In the genomic region with DNA sequence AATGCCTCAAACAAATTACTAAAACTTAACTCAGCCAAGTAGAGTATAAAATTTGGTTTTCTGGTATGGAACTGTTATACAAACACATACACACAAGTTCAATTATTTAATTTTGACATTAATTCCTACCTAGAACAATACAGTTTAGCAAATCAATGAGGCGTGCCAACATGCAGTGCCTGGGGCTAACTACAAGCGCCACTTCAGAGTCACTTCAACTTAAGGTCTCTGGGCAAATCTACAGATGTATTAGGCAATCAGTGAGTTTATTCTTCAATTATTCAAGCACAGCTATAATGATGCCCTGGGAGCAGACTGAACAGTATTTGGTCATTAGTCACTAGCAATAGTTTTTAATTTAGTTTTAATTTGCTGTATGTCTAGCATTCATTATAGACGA, we compare ENCODE assay signal across 16 cellular contexts. TPM values are rescaled to one million over a fixed set of nuclear protein-coding genes. Genes with fewer than 3 reads are reported as not detected.
A peak's percentile ranks its signal among the peaks of the same experiment; 100 is the strongest.
DNase-seq lines count a peak whose midpoint lies in the region; ATAC-seq lines count a peak whose summit lies in the region.
"Had no signal": no experiment of that assay in that cellular context is flagged by ENCODE, and none has a peak within 500 bp of the region (broad histone marks: within the 10 kb centered on the region; RNA-seq: fewer than 3 reads in every experiment).

No MANE protein-coding gene starts in this region.

- DNase-seq in GM23248 (peak; percentile 85), NCI-H2029 (lab: John Stamatoyannopoulos, UW) (peak; percentile 2), astrocyte of the hippocampus (ENCODE audit: low read depth, low spot score) (peak; percentile 23), renal cortical epithelial cell (ENCODE audit: low read depth) (peak; percentile 98), iPS-NIHi7 (ENCODE audit: extremely low spot score) (no peak)
- DNase-seq in effector CD8-positive, alpha-beta T cell (lab: John Stamatoyannopoulos, UW) = no peak
- DNase-seq: activated CD4-positive, alpha-beta T cell treated with anti-CD3 and anti-CD28 coated beads, Interleukin-2, amount 50 U/mL, for 4 hours; Caco-2; dorsolateral prefrontal cortex; left ventricle myocardium inferior; Peyer's patch; small intestine; T-helper 17 cell had no signal

- in situ Hi-C loops in GM23248 (cut with MboI) = no loop called here

- peaks cover 44% of the 10 kb centered on the region for H3F3A ChIP-seq in GM23248 (ENCODE audit: insufficient read depth)

- peak overlapping the region; percentile 45 for H3K27ac ChIP-seq in GM23248
- H3K27ac ChIP-seq: dorsolateral prefrontal cortex, left ventricle myocardium inferior, Peyer's patch, suprapubic skin had no signal

- H3K9me2 ChIP-seq in GM23248 (ENCODE audit: insufficient read depth) = no peaks in the 10 kb centered on the region

- H3K4me2 ChIP-seq in GM23248 (ENCODE audit: unreplicated experiment) = peak overlapping the region; percentile 24

- no peaks in the 10 kb centered on the region; the same call in 1 of the 2 replicates for H3K79me2 ChIP-seq in GM23248 (ENCODE audit: insufficient read depth)

- no peak overlapping the region for H2AFZ ChIP-seq in GM23248

- H3K36me3 ChIP-seq in GM23248 (ENCODE audit: low read depth) = no peaks in the 10 kb centered on the region
- H3K36me3 ChIP-seq: Peyer's patch, suprapubic skin had no signal

- H3K27me3 ChIP-seq in GM23248 (replicated peaks; ENCODE audit: insufficient read depth) = no peaks in the 10 kb centered on the region
- H3K27me3 ChIP-seq: dorsolateral prefrontal cortex, Peyer's patch, suprapubic skin had no signal

- H3K9ac ChIP-seq in GM23248 = no peak overlapping the region

- H3K4me1 ChIP-seq in GM23248 (ENCODE audit: insufficient read depth) = peaks cover 56% of the 10 kb centered on the region

- H3K4me3 ChIP-seq in GM23248 = no peak overlapping the region
- H3K4me3 ChIP-seq: dorsolateral prefrontal cortex, left ventricle myocardium inferior, Peyer's patch, suprapubic skin had no signal

- 41 to 50% methylated on average over 3 of the region's 3 CpGs for WGBS in GM23248 (ENCODE audit: low coverage in 1 of 2, low lambda C conversion rate in 2 of 2, missing lambda C conversion rate in 2 of 2), 2 experiments

- no peaks in the 10 kb centered on the region for H3K9me3 ChIP-seq in GM23248 (ENCODE audit: low read depth)
- H3K9me3 ChIP-seq: left ventricle myocardium inferior, Peyer's patch, suprapubic skin had no signal

- no peaks in the 10 kb centered on the region for H4K20me1 ChIP-seq in GM23248 (ENCODE audit: insufficient read depth)

- no peak for ATAC-seq in GM19463 (IDR thresholded peaks at IDR 0.05; ENCODE audit: unreplicated experiment)
- ATAC-seq: activated T-helper 17 cell treated with anti-CD3 and anti-CD28 coated beads, Interleukin-2, amount 50 U/mL, for 72 hours; T-helper 17 cell had no signal

RNA-seq across cellular contexts. Expression of gene HIBADH, which starts 51.6 kb away (rescaled TPM):
- total RNA-seq in GM23248 (2014; rRNA removed; shearing (Covaris generic)) = 70.1 and 70.9 TPM in 2 replicates
- 87.0 and 96.3 TPM in 2 replicates for polyA plus RNA-seq in GM23248 (2016; fragmentation: Nextera tagmentation; extraction: Ambion mirVana)
- total RNA-seq in renal cortical epithelial cell = 87.5 and 129 TPM in 2 replicates

Comparison
In these comparisons a context has a peak if more than half of its experiments do, and no peak if none do; other contexts are left out.
1. DNase-seq: peak in GM23248 (single experiment), NCI-H2029 (single experiment), astrocyte of the hippocampus (single experiment) and renal cortical epithelial cell (single experiment); none in effector CD8-positive, alpha-beta T cell (single experiment) and iPS-NIHi7 (single experiment).